Comparison of ENCODE assay signal across 14 cellular contexts in the genomic region with DNA sequence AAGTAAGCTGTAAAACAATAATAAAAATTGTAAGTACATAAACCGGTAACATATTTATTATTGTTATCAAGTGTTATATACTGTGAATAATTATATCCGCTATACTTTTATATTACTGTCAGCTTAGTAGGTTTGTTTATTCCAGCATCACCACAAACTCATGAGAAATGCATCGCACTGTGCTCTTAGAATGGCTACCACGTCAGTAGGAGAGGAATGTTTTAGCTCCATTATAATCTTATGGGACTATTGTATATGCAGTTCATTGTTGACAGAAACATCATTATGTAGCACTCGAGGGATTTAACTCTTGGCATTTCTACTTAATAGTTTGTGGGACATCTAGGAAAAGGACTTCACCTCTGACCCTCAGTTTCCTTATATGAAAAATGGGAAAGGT. TPM values are rescaled to one million over a fixed set of nuclear protein-coding genes. Genes with fewer than 3 reads are reported as not detected.
DNase-seq lines count a peak whose midpoint lies in the region; ATAC-seq and TF ChIP-seq lines count a peak whose summit lies in the region.
"Had no signal": no experiment of that assay in that cellular context is flagged by ENCODE, and none has a peak within 500 bp of the region (broad histone marks: within the 10 kb centered on the region; RNA-seq: fewer than 3 reads in every experiment).

No MANE protein-coding gene starts in this region.

- H3K36me3 Mint-ChIP-seq in HFFc6 (ENCODE audit: low read depth): peaks cover 24% of the 10 kb centered on the region

- no peak overlapping the region for H3K4me3 Mint-ChIP-seq in HFFc6
- H3K4me3 Mint-ChIP-seq: CD4-positive, alpha-beta memory T cell; IgD-negative memory B cell had no signal

- no peak overlapping the region for H3K4me3 ChIP-seq in HAP-1
- H3K4me3 ChIP-seq in SJSA1: no peak overlapping the region
- peak overlapping the region in 1 of 59 donors; percentile 32 for H3K4me3 ChIP-seq in dorsolateral prefrontal cortex
- H3K4me3 ChIP-seq: GM12878 had no signal

- in situ Hi-C loops in HAP-1 (cut with MboI; ENCODE audit: low sequenced_read_pairs): no loop called here

- no peaks in the 10 kb centered on the region; the same call in 1 of the 2 replicates for H3K27me3 Mint-ChIP-seq in HFFc6 (ENCODE audit: insufficient read depth)
- H3K27me3 Mint-ChIP-seq: CD4-positive, alpha-beta memory T cell; IgD-negative memory B cell had no signal

- TF ChIP-seq CTCF in dorsolateral prefrontal cortex (IDR thresholded peaks at IDR 0.05 in 54 of 56, conservative IDR thresholded peaks at IDR 0.05 in 2 of 56; ENCODE audit: low read depth in 1 of 56, partially characterized antibody in 56 of 56) (no peak), HFFc6 (IDR thresholded peaks at IDR 0.05) (no peak)

- H3K36me3 ChIP-seq in HAP-1 (replicated peaks): no peaks in the 10 kb centered on the region
- H3K36me3 ChIP-seq in SJSA1: peaks cover 21% of the 10 kb centered on the region
- H3K36me3 ChIP-seq: BE2C had no signal

- peaks cover 20% of the 10 kb centered on the region for H3K4me1 ChIP-seq in HAP-1
- H3K4me1 ChIP-seq in SJSA1 (replicated peaks): peaks cover 14% of the 10 kb centered on the region
- H3K4me1 ChIP-seq: BE2C had no signal

- peaks cover 6% of the 10 kb centered on the region; the same call in 1 of the 2 replicates for H3K9me3 ChIP-seq in HAP-1
- H3K9me3 ChIP-seq in SJSA1 (replicated peaks): no peaks in the 10 kb centered on the region
- H3K9me3 ChIP-seq: BE2C had no signal

- H3K27ac Mint-ChIP-seq in HFFc6: no peak overlapping the region
- H3K27ac Mint-ChIP-seq: CD4-positive, alpha-beta memory T cell; IgD-negative memory B cell had no signal

- H3K27me3 ChIP-seq in HAP-1 (ENCODE audit: low read depth): no peaks in the 10 kb centered on the region
- H3K27me3 ChIP-seq in SJSA1 (replicated peaks): no peaks in the 10 kb centered on the region
- H3K27me3 ChIP-seq in dorsolateral prefrontal cortex: no peaks in the 10 kb centered on the region
- H3K27me3 ChIP-seq: BE2C had no signal

- H3K27ac ChIP-seq in SJSA1 (0 out of 2 replicates have a peak overlapping the region, but pooled peaks have one; percentile 10), dorsolateral prefrontal cortex (peak overlapping the region in 53 of 59 donors; percentile 3 to 89 (median 70)), temporal lobe (ENCODE audit: low read depth, low read length) (peak overlapping the region; percentile 59)
- H3K27ac ChIP-seq: C4-2B had no signal

- H3K9me3 Mint-ChIP-seq in HFFc6: peaks cover 25% of the 10 kb centered on the region

- H3K4me1 Mint-ChIP-seq in HFFc6 (ENCODE audit: low read depth): no peaks in the 10 kb centered on the region

- intact Hi-C loops in dorsolateral prefrontal cortex (cut with DNase I): no loop called here

- DNase-seq in HAP-1 (ENCODE audit: low spot score in 2 of 2) (peak; percentile 10 to 80), SJSA1 (ENCODE audit: low read depth in 1 of 2, low spot score in 2 of 2) (peak in 1 of 2 experiments; percentile 64), dorsolateral prefrontal cortex (no peak), HFFc6 (no peak)
- DNase-seq: BE2C; CD4-positive, alpha-beta memory T cell; DMS79; HCEC 1CT had no signal

- ATAC-seq in HG03025 (IDR thresholded peaks at IDR 0.05; ENCODE audit: low FRiP score, unreplicated experiment) (no peak), HG03139 (IDR thresholded peaks at IDR 0.05; ENCODE audit: unreplicated experiment) (no peak)
- ATAC-seq: GM12878 had no signal

RNA-seq across cellular contexts. Expression of a gene that starts 16.4 kb away (rescaled TPM):
- total RNA-seq in SJSA1 (2014; rRNA removed; shearing (Covaris generic)): 79.5 and 91.4 TPM in 2 replicates
- total RNA-seq in dorsolateral prefrontal cortex (100 to 1,000 TPM in 18 of 120 experiments, 10 to 100 TPM in 102; 48.4 to 191 (median 77.9) TPM), temporal lobe (56.5 TPM)
- 10 to 100 TPM; 14.8 to 17.9 (median 16.1) TPM for total RNA-seq in HFFc6 (2021; fragmentation: NEBNext Ultra II Directional; extraction: Animal tissue kit (Norgen Biotek cat#: 25700))

Comparison
In these comparisons a context has a peak if more than half of its experiments do, and no peak if none do; other contexts are left out.
1. DNase-seq: peak in HAP-1 (2 of 2); none in dorsolateral prefrontal cortex (0 of 10) and HFFc6 (single experiment).
2. H3K27ac ChIP-seq: peak in every context shown above with its lines; median percentile 70 in dorsolateral prefrontal cortex; 59 in temporal lobe; 10 in SJSA1.